29 cellular contexts compared by ENCODE assay signal in genomic region chr12:115203661-115204060, GRCh38.
DNase-seq lines count a peak whose midpoint lies in the region; ATAC-seq, FAIRE-seq and TF ChIP-seq lines count a peak whose summit lies in the region.
"Had no signal": no experiment of that assay in that cellular context is flagged by ENCODE, and none has a peak within 500 bp of the region (broad histone marks: within the 10 kb centered on the region; RNA-seq: fewer than 3 reads in every experiment).

No MANE protein-coding gene starts in this region.

- peaks cover 0 to 10% (median 4%) of the 10 kb centered on the region in 11 donors for H3K9me3 Mint-ChIP-seq in naive thymus-derived CD4-positive, alpha-beta T cell
- H3K9me3 Mint-ChIP-seq: HFFc6 had no signal

- H3K27ac Mint-ChIP-seq in naive thymus-derived CD4-positive, alpha-beta T cell: no peak overlapping the region
- H3K27ac Mint-ChIP-seq: effector memory CD8-positive, alpha-beta T cell; HFFc6; naive B cell; T-helper 1 cell treated with Interleukin-12 subunit alpha and Interleukin-12 subunit beta and Interleukin-4 antibody, amounts not matched to agents 30 μg/mL and 1 μg/mL, for 36 hours had no signal

- H3K27me3 Mint-ChIP-seq in naive thymus-derived CD4-positive, alpha-beta T cell: peaks cover 0 to 5% (median 0%) of the 10 kb centered on the region in 5 donors
- H3K27me3 Mint-ChIP-seq: effector memory CD8-positive, alpha-beta T cell had no signal

- no peaks in the 10 kb centered on the region for H3K36me3 ChIP-seq in aorta (ENCODE audit: control insufficient read depth in 1 of 2, insufficient read depth in 2 of 2, low read length in 1 of 2)
- H3K36me3 ChIP-seq in naive thymus-derived CD4-positive, alpha-beta T cell (ENCODE audit: control insufficient read depth in 2 of 3, insufficient read depth in 3 of 3, low read length in 3 of 3): no peaks in the 10 kb centered on the region
- H3K36me3 ChIP-seq: stomach, upper lobe of left lung, WERI-Rb-1 had no signal

- POLR2A ChIA-PET in naive thymus-derived CD4-positive, alpha-beta T cell (lab: Charles Lee): no interaction called here

- H3K27me3 ChIP-seq in aorta (ENCODE audit: control insufficient read depth in 1 of 2, insufficient read depth in 2 of 2, low read length in 1 of 2): no peaks in the 10 kb centered on the region
- H3K27me3 ChIP-seq in naive thymus-derived CD4-positive, alpha-beta T cell (ENCODE audit: control insufficient read depth in 2 of 2, insufficient read depth in 2 of 2, low read length in 2 of 2): no peaks in the 10 kb centered on the region
- H3K27me3 ChIP-seq: stomach, upper lobe of left lung had no signal

- no peaks in the 10 kb centered on the region for H3K36me3 Mint-ChIP-seq in naive thymus-derived CD4-positive, alpha-beta T cell
- H3K36me3 Mint-ChIP-seq: naive B cell had no signal

- H3K9me3 ChIP-seq in aorta (ENCODE audit: control insufficient read depth, low read length): peaks cover 3% of the 10 kb centered on the region
- no peaks in the 10 kb centered on the region for H3K9me3 ChIP-seq in naive thymus-derived CD4-positive, alpha-beta T cell (ENCODE audit: control insufficient read depth in 2 of 3, low read length in 3 of 3)
- H3K9me3 ChIP-seq: stomach, upper lobe of left lung had no signal

- CTCF ChIA-PET in naive thymus-derived CD4-positive, alpha-beta T cell (lab: Charles Lee): no interaction called here

- FAIRE-seq in H54 (lab: Jason Lieb, UNC): peak; percentile 50
- FAIRE-seq in urothelium cell line (lab: Jason Lieb, UNC): no peak
- FAIRE-seq: D721Med, G401.6, GM12878, keratinocyte had no signal

- TF ChIP-seq POLR2A in H54 (IDR thresholded peaks at IDR 0.05; ENCODE audit: low read depth, low read length): no peak

- no peaks in the 10 kb centered on the region for H3K4me1 ChIP-seq in aorta (ENCODE audit: control insufficient read depth in 1 of 2, insufficient read depth in 2 of 2, low read length in 2 of 2)
- H3K4me1 ChIP-seq in naive thymus-derived CD4-positive, alpha-beta T cell (ENCODE audit: control insufficient read depth in 2 of 2, insufficient read depth in 2 of 2, low read length in 2 of 2): no peaks in the 10 kb centered on the region
- H3K4me1 ChIP-seq: parathyroid adenoma, stomach, upper lobe of left lung had no signal

- no peak for DNase-seq in H54 (ENCODE audit: insufficient read length, low spot score)
- peak; percentile 86 for DNase-seq in amniotic epithelial cell (ENCODE audit: low read depth)
- DNase-seq in glomerular visceral epithelial cell (ENCODE audit: extremely low spot score): peak; percentile 20
- peak; percentile 17 for DNase-seq in urothelium cell line (ENCODE audit: low spot score)
- no peak for DNase-seq in aorta
- DNase-seq in naive thymus-derived CD4-positive, alpha-beta T cell: no peak
- no peak for DNase-seq in occipital lobe (lab: John Stamatoyannopoulos, UW)
- DNase-seq: activated CD4-positive, alpha-beta T cell treated with anti-CD3 and anti-CD28 coated beads, Interleukin-2, amount 50 U/mL, for 48 hours; anterior cingulate cortex; C1 segment of cervical spinal cord; effector memory CD8-positive, alpha-beta T cell; HFFc6; hippocampal formation; Karpas-422; naive B cell; NCI-H1417 treated with DMSO at 0.1 percent for 48 hours; NCI-H526 treated with DMSO at 0.1 percent for 48 hours; SHP77 treated with DMSO at 0.1 percent for 48 hours; stimulated activated CD4-positive, alpha-beta T cell treated with anti-CD3 and anti-CD28 coated beads, Interleukin-4, amount 100 ng/mL, for 1 hour; stomach; upper lobe of left lung; WERI-Rb-1 had no signal

- intact Hi-C loops in aorta (cut with DNase I): no loop called here
- intact Hi-C loops in naive thymus-derived CD4-positive, alpha-beta T cell (cut with micrococcal nuclease): no loop called here

- no peak for ATAC-seq in aorta (ENCODE audit: low FRiP score)
- no peak for ATAC-seq in naive thymus-derived CD4-positive, alpha-beta T cell
- ATAC-seq: effector memory CD8-positive, alpha-beta T cell; GM12878 had no signal

- no peak overlapping the region for H3K27ac ChIP-seq in aorta (ENCODE audit: low read depth in 1 of 2, low read length in 2 of 2)
- no peak overlapping the region for H3K27ac ChIP-seq in naive thymus-derived CD4-positive, alpha-beta T cell (ENCODE audit: low read depth, low read length)
- H3K27ac ChIP-seq: parathyroid adenoma, skin epidermis, stomach, upper lobe of left lung, WERI-Rb-1 had no signal

- WGBS in aorta, 2 donors: 86 to 88% methylated on average over 3 of the region's 3 CpGs

- H3K4me3 ChIP-seq in aorta (ENCODE audit: low read length in 2 of 2): no peak overlapping the region
- H3K4me3 ChIP-seq in naive thymus-derived CD4-positive, alpha-beta T cell (ENCODE audit: low read length): no peak overlapping the region
- H3K4me3 ChIP-seq: GM12878, skin epidermis, stomach, upper lobe of left lung had no signal

- H3K4me3 Mint-ChIP-seq in naive thymus-derived CD4-positive, alpha-beta T cell: no peak overlapping the region
- H3K4me3 Mint-ChIP-seq: effector memory CD8-positive, alpha-beta T cell; HFFc6; naive B cell; T-helper 1 cell treated with Interleukin-12 subunit alpha and Interleukin-12 subunit beta and Interleukin-4 antibody, amounts not matched to agents 30 μg/mL and 1 μg/mL, for 36 hours had no signal

- no peaks in the 10 kb centered on the region for H3K4me1 Mint-ChIP-seq in naive thymus-derived CD4-positive, alpha-beta T cell

Comparison
In these comparisons a context has a peak if more than half of its experiments do, and no peak if none do; other contexts are left out.
1. DNase-seq: peak in amniotic epithelial cell (single experiment), glomerular visceral epithelial cell (single experiment) and urothelium cell line (single experiment); none in H54 (single experiment), aorta (0 of 2), naive thymus-derived CD4-positive, alpha-beta T cell (0 of 9) and occipital lobe (single experiment).